Comparison of ENCODE assay signal across 6 cellular contexts in genomic region chr1:109249654-109250401, GRCh38. TPM values are rescaled to one million over a fixed set of nuclear protein-coding genes. Genes with fewer than 3 reads are reported as not detected.
DNase-seq lines count a peak whose midpoint lies in the region; ATAC-seq and TF ChIP-seq lines count a peak whose summit lies in the region.

No MANE protein-coding gene starts in this region.

- no peaks in the 10 kb centered on the region for H3K36me3 ChIP-seq in Panc1 (ENCODE audit: control insufficient read depth, insufficient read depth, low read length)
- peaks cover 3% of the 10 kb centered on the region for H3K36me3 ChIP-seq in iPS-18a (ENCODE audit: control insufficient read depth, low read depth, low read length)
- no peaks in the 10 kb centered on the region for H3K36me3 ChIP-seq in aorta (ENCODE audit: control insufficient read depth in 1 of 2, insufficient read depth in 2 of 2, low read length in 1 of 2)

- BruUV-seq in Panc1 (replicated peaks; lab: Mats Ljungman, UMichigan): no TSS peak

- DNase-seq in activated T-cell treated with anti-CD3 and anti-CD28 coated beads, Interleukin-2, amount 50 U/mL, for 4 hours: no peak
- DNase-seq in activated T-cell treated with anti-CD3 and anti-CD28 coated beads for 4 hours (no peak), Panc1 (ENCODE audit: low read depth, low spot score) (no peak), aorta (peak; percentile 36 to 73), GM20000 (ENCODE audit: low spot score) (no peak)

- POLR2A ChIA-PET in Panc1 (lab: Charles Lee): no interaction called here

- H3K27me3 ChIP-seq in Panc1 (ENCODE audit: control insufficient read depth, insufficient read depth, low read length) (no peaks in the 10 kb centered on the region), iPS-18a (ENCODE audit: control insufficient read depth, insufficient read depth, low read length) (peaks cover 30% of the 10 kb centered on the region), aorta (ENCODE audit: control insufficient read depth in 1 of 2, insufficient read depth in 2 of 2, low read length in 1 of 2) (no peaks in the 10 kb centered on the region)

- H3K4me3 Mint-ChIP-seq in activated T-cell treated with anti-CD3 and anti-CD28 coated beads, Interleukin-2, amount 50 U/mL, for 4 hours: peak overlapping the region; percentile 69

- H3K4me3 ChIP-seq in Panc1 (ENCODE audit: low read depth in 2 of 2, low read length in 2 of 2) (peak overlapping the region; percentile 26 to 45), iPS-18a (ENCODE audit: low read length) (peak overlapping the region; percentile 41), aorta (ENCODE audit: low read length in 2 of 2) (peak overlapping the region; percentile 58 to 66)

- CTCF ChIA-PET in Panc1 (lab: Charles Lee): interaction anchor here (0.6 kb wide), 1 partner anchor 44 kb away, joined by 3 read pairs; no protein-coding TSS in a partner anchor

- H3K27me3 Mint-ChIP-seq in activated T-cell treated with anti-CD3 and anti-CD28 coated beads, Interleukin-2, amount 50 U/mL, for 4 hours (ENCODE audit: low read depth): peaks cover 3% of the 10 kb centered on the region

- 2% methylated on average over 53 to 80 of the region's 80 CpGs for WGBS in aorta, 2 donors

- ATAC-seq in activated T-cell treated with anti-CD3 and anti-CD28 coated beads, Interleukin-2, amount 50 U/mL, for 4 hours: peak; percentile 49 to 51
- ATAC-seq in Panc1 (peak; percentile 62), aorta (ENCODE audit: low FRiP score) (no peak)

- no peaks in the 10 kb centered on the region for H3K9me3 Mint-ChIP-seq in activated T-cell treated with anti-CD3 and anti-CD28 coated beads, Interleukin-2, amount 50 U/mL, for 4 hours

- in situ Hi-C loops in Panc1 (cut with HindIII; ENCODE audit: low pct_unique_long_range_greater_than_20kb, low sequenced_read_pairs): no loop called here

- TF ChIP-seq CTCF in Panc1 (IDR thresholded peaks at IDR 0.05): no peak
- TF ChIP-seq CTCF in GM20000 (IDR thresholded peaks at IDR 0.05; ENCODE audit: extremely low read depth, missing control alignments): no peak

- no peaks in the 10 kb centered on the region for H3K36me3 Mint-ChIP-seq in activated T-cell treated with anti-CD3 and anti-CD28 coated beads, Interleukin-2, amount 50 U/mL, for 4 hours (ENCODE audit: insufficient read depth)

- no peak overlapping the region for H3K27ac ChIP-seq in Panc1 (ENCODE audit: low read length)
- H3K27ac ChIP-seq in iPS-18a (ENCODE audit: low read length): no peak overlapping the region
- no peak overlapping the region for H3K27ac ChIP-seq in aorta (ENCODE audit: low read depth in 1 of 2, low read length in 2 of 2)

- H3K9ac ChIP-seq in iPS-18a (ENCODE audit: low read length): no peak overlapping the region

- H3K4me1 ChIP-seq in Panc1 (ENCODE audit: control insufficient read depth, insufficient read depth, low read length): peaks cover 11% of the 10 kb centered on the region
- peaks cover 21% of the 10 kb centered on the region for H3K4me1 ChIP-seq in iPS-18a (ENCODE audit: control insufficient read depth, low read depth, low read length)
- H3K4me1 ChIP-seq in aorta (ENCODE audit: control insufficient read depth in 1 of 2, insufficient read depth in 2 of 2, low read length in 2 of 2): peaks cover 0 to 4% of the 10 kb centered on the region in 2 donors

- intact Hi-C loops in Panc1 (cut with micrococcal nuclease; ENCODE audit: unreplicated experiment) (no loop called here), aorta (cut with DNase I) (loop anchor here in 1 of 2 donors (5.0 kb wide), 1 partner anchor 232 kb away; the partner anchor contains the start of gene ATXN7L2)

- no peaks in the 10 kb centered on the region for H3K9me3 ChIP-seq in Panc1 (ENCODE audit: control insufficient read depth, insufficient read depth, low read depth, low read length)
- no peaks in the 10 kb centered on the region for H3K9me3 ChIP-seq in iPS-18a (ENCODE audit: control insufficient read depth, low read depth, low read length)
- H3K9me3 ChIP-seq in aorta (ENCODE audit: control insufficient read depth, low read length): no peaks in the 10 kb centered on the region

- H3K4me1 Mint-ChIP-seq in activated T-cell treated with anti-CD3 and anti-CD28 coated beads, Interleukin-2, amount 50 U/mL, for 4 hours (ENCODE audit: low read depth): peaks cover 6% of the 10 kb centered on the region

RNA-seq across cellular contexts. Expression of gene CELSR2, which starts 0.5 kb away (rescaled TPM):
- total RNA-seq in activated T-cell treated with anti-CD3 and anti-CD28 coated beads, Interleukin-2, amount 50 U/mL, for 4 hours: 1 to 10 TPM; 1.4 to 2.2 (median 1.5) TPM
- total RNA-seq in Panc1 (2021; ENCODE audit: unreplicated experiment): 4.1 TPM
- polyA plus RNA-seq in Panc1 (2012; ENCODE audit: insufficient read length): 5.1 TPM
- 1 to 10 TPM; 1.6 to 4.2 TPM for total RNA-seq in aorta
- 1 to 10 TPM in 1 of 2 donors, under 1 TPM in 1; 0.38 to 2.1 TPM for polyA plus RNA-seq in aorta

RNA-seq across cellular contexts. Expression of gene PSRC1, which starts 33.1 kb away (rescaled TPM):
- under 1 TPM; 0.24 to 0.51 (median 0.37) TPM for total RNA-seq in activated T-cell treated with anti-CD3 and anti-CD28 coated beads, Interleukin-2, amount 50 U/mL, for 4 hours
- total RNA-seq in Panc1 (2021; ENCODE audit: unreplicated experiment): 40.6 TPM
- polyA plus RNA-seq in Panc1 (2012; ENCODE audit: insufficient read length): 22.9 TPM
- 1 to 10 TPM; 2.2 to 4.2 TPM for total RNA-seq in aorta
- 1 to 10 TPM; 1.3 to 7.8 TPM for polyA plus RNA-seq in aorta

RNA-seq across cellular contexts. Expression of gene SARS1, which starts 36.1 kb away (rescaled TPM):
- 100 to 1,000 TPM; 166 to 207 (median 201) TPM for total RNA-seq in activated T-cell treated with anti-CD3 and anti-CD28 coated beads, Interleukin-2, amount 50 U/mL, for 4 hours
- total RNA-seq in Panc1 (2021; ENCODE audit: unreplicated experiment) (115 TPM), aorta (100 to 1,000 TPM; 116 to 117 TPM)
- polyA plus RNA-seq in Panc1 (2012; ENCODE audit: insufficient read length): 126 TPM
- polyA plus RNA-seq in aorta: 100 to 1,000 TPM; 109 to 159 TPM

RNA-seq across cellular contexts. Expression of gene MYBPHL, which starts 57.0 kb away (rescaled TPM):
- total RNA-seq in activated T-cell treated with anti-CD3 and anti-CD28 coated beads, Interleukin-2, amount 50 U/mL, for 4 hours: not detected
- total RNA-seq in Panc1 (2021; ENCODE audit: unreplicated experiment) (not detected), aorta (not detected)
- polyA plus RNA-seq in Panc1 (2012; ENCODE audit: insufficient read length): not detected
- not detected for polyA plus RNA-seq in aorta

Comparison
In these comparisons a context has a peak if more than half of its experiments do, and no peak if none do; other contexts are left out.
1. DNase-seq: peak in aorta (2 of 2); none in activated T-cell treated with anti-CD3 and anti-CD28 coated beads, Interleukin-2, amount 50 U/mL, for 4 hours (single experiment), activated T-cell treated with anti-CD3 and anti-CD28 coated beads for 4 hours (single experiment), Panc1 (single experiment) and GM20000 (single experiment).
2. Peak in every context shown above with its lines, with median percentiles within 50 percentile points of each other: H3K4me3 ChIP-seq.